In genomic region chr20:10524643-10525042, GRCh38 we compare ENCODE assay signal across 8 cellular contexts.
DNase-seq lines count a peak whose midpoint lies in the region; ATAC-seq and TF ChIP-seq lines count a peak whose summit lies in the region.

No MANE protein-coding gene starts in this region.

- H3K27ac ChIP-seq in RWPE2 (ENCODE audit: poor library complexity, severe bottlenecking) (peak overlapping the region; percentile 43), esophagus squamous epithelium (peak overlapping the region; percentile 59 to 76 (median 72)), skeletal muscle tissue (ENCODE audit: low read depth, low read length) (peak overlapping the region; percentile 29)

- peak; percentile 46 for DNase-seq in NCI-H1092 treated with DMSO at 0.1 percent for 48 hours (lab: John Stamatoyannopoulos, UW)
- no peak for DNase-seq in NCI-H1092 (lab: John Stamatoyannopoulos, UW)
- DNase-seq in RWPE2 (ENCODE audit: low spot score), result no peak
- DNase-seq in esophagus squamous epithelium (lab: John Stamatoyannopoulos, UW), result no peak
- DNase-seq in effector CD8-positive, alpha-beta T cell (lab: John Stamatoyannopoulos, UW), result no peak
- no peak for DNase-seq in NCI-H1694 (lab: John Stamatoyannopoulos, UW)

- TF ChIP-seq CTCF in RWPE2 (IDR thresholded peaks at IDR 0.05; ENCODE audit: poor library complexity, severe bottlenecking) (no peak), esophagus squamous epithelium (IDR thresholded peaks at IDR 0.05) (no peak)

- peak; percentile 77 for ATAC-seq in RWPE2 (ENCODE audit: low read depth)
- no peak for ATAC-seq in HG02852 (IDR thresholded peaks at IDR 0.05; ENCODE audit: unreplicated experiment)

- H3K4me1 ChIP-seq in RWPE2 (ENCODE audit: insufficient read depth, poor library complexity, severe bottlenecking) (peaks cover 44% of the 10 kb centered on the region), esophagus squamous epithelium (peaks cover 19 to 41% (median 26%) of the 10 kb centered on the region in 3 donors), skeletal muscle tissue (ENCODE audit: control insufficient read depth in 3 of 3, insufficient read depth in 3 of 3, low read length in 3 of 3) (peaks cover 5 to 10% (median 7%) of the 10 kb centered on the region in 3 donors)

- H3K36me3 ChIP-seq in RWPE2 (ENCODE audit: low read depth), result no peaks in the 10 kb centered on the region
- no peaks in the 10 kb centered on the region for H3K36me3 ChIP-seq in esophagus squamous epithelium
- no peaks in the 10 kb centered on the region for H3K36me3 ChIP-seq in skeletal muscle tissue (ENCODE audit: control insufficient read depth in 3 of 3, insufficient read depth in 3 of 3, low read length in 3 of 3)

- WGBS in esophagus squamous epithelium, 2 donors, result 36 to 61% methylated on average over 4 of the region's 4 CpGs

- intact Hi-C loops in esophagus squamous epithelium (cut with DNase I), result no loop called here

- H3K27me3 ChIP-seq in RWPE2 (ENCODE audit: insufficient read depth, poor library complexity, severe bottlenecking) (no peaks in the 10 kb centered on the region), esophagus squamous epithelium (no peaks in the 10 kb centered on the region), skeletal muscle tissue (ENCODE audit: control insufficient read depth in 3 of 3, insufficient read depth in 3 of 3, low read length in 3 of 3) (no peaks in the 10 kb centered on the region)

- TF ChIP-seq POLR2A in esophagus squamous epithelium (IDR thresholded peaks at IDR 0.05), result no peak

- H3K9ac ChIP-seq in skeletal muscle tissue (ENCODE audit: low read depth in 1 of 3, low read length in 3 of 3), result no peak overlapping the region

- H3K4me3 ChIP-seq in RWPE2 (ENCODE audit: severe bottlenecking) (no peak overlapping the region), esophagus squamous epithelium (no peak overlapping the region), skeletal muscle tissue (ENCODE audit: low read length in 3 of 3) (no peak overlapping the region)

- H3K9me3 ChIP-seq in RWPE2 (ENCODE audit: severe bottlenecking) (no peaks in the 10 kb centered on the region), esophagus squamous epithelium (no peaks in the 10 kb centered on the region), skeletal muscle tissue (ENCODE audit: control insufficient read depth in 3 of 3, low read length in 3 of 3) (no peaks in the 10 kb centered on the region)
